1 cellular context compared by ENCODE assay signal in genomic region chr12:4681732-4682131, GRCh38.
TF ChIP-seq lines count a peak whose summit lies in the region.

No MANE protein-coding gene starts in this region.

TF ChIP-seq in HepG2, 621 proteins besides CTCF, POLR2A, EP300 and RAD21:
- TF ChIP-seq ATF7 (IDR thresholded peaks at IDR 0.05): peak; percentile 67; the same call in 1 of the 2 replicates
- TF ChIP-seq ATF7 (CRISPR knock-in tag; IDR thresholded peaks at IDR 0.05): no peak
- no peak for TF ChIP-seq POGK (CRISPR knock-in tag; conservative IDR thresholded peaks at IDR 0.05)
TF ChIP-seq in HepG2: peak in this region for 1.
